21 cellular contexts compared by ENCODE assay signal in the genomic region with DNA sequence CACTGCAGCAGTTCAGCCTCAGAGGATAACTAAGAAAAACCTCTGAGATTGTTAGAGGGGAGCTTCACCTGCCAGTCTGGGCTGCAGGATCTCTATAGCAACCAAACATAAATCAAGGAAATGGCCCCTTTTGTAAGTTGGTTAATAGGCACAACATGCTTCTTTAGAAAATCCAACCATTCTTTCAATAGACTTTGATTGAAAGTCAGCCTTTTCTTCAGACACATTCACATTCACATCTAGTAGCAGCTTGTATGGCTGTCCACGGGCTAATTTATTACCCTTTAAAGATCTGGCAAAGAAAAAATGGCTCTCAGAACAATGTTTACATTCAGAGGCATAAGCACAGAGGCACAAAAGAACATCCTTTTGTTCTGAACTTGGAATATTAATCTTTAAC.
DNase-seq lines count a peak whose midpoint lies in the region; ATAC-seq and TF ChIP-seq lines count a peak whose summit lies in the region.
"Had no signal": no experiment of that assay in that cellular context is flagged by ENCODE, and none has a peak within 500 bp of the region (broad histone marks: within the 10 kb centered on the region; RNA-seq: fewer than 3 reads in every experiment).

No MANE protein-coding gene starts in this region.

- H3K4me1 ChIP-seq in neural progenitor cell = peaks cover 64% of the 10 kb centered on the region
- H3K4me1 ChIP-seq: right atrium auricular region, testis had no signal

- no peak for TF ChIP-seq CTCF in neural progenitor cell (IDR thresholded peaks at IDR 0.05)

- no peak overlapping the region for H3K4me3 ChIP-seq in neural progenitor cell
- H3K4me3 ChIP-seq: cardiac muscle cell, gastroesophageal sphincter, right atrium auricular region, testis had no signal

- no peaks in the 10 kb centered on the region for H3K9me3 ChIP-seq in neural progenitor cell (ENCODE audit: low read depth)
- H3K9me3 ChIP-seq: gastroesophageal sphincter, right atrium auricular region, testis had no signal

- no peaks in the 10 kb centered on the region for H4K20me1 ChIP-seq in neural progenitor cell (ENCODE audit: low read depth)

- H3K36me3 ChIP-seq in neural progenitor cell = no peaks in the 10 kb centered on the region
- H3K36me3 ChIP-seq: cardiac muscle cell, gastroesophageal sphincter, right atrium auricular region had no signal

- no peak overlapping the region for H2AFZ ChIP-seq in neural progenitor cell (replicated peaks)

- peaks cover 63% of the 10 kb centered on the region for H3K4me1 Mint-ChIP-seq in neural progenitor cell
- H3K4me1 Mint-ChIP-seq: CD8-positive, alpha-beta memory T cell; stimulated activated effector memory CD8-positive, alpha-beta T cell treated with anti-CD3 and anti-CD28 coated beads, Interleukin-12 subunit alpha, Interleukin-12 subunit beta, amount 100 ng/mL, for 72 hours had no signal

- H3K4me2 ChIP-seq in neural progenitor cell = peak overlapping the region; percentile 54
- H3K4me2 ChIP-seq: KMS-11 had no signal

- H3K9me3 Mint-ChIP-seq in neural progenitor cell = peaks cover 2% of the 10 kb centered on the region
- H3K9me3 Mint-ChIP-seq: activated T-helper 2 cell treated with anti-CD3 and anti-CD28 coated beads, Interferon-gamma antibody, Interleukin-2, Interleukin-4, amounts not matched to agents 10 μg/mL and 5 μg/mL and 100 μg/mL, durations not matched to agents 14 hours and 24 hours and 36 hours had no signal

- no peaks in the 10 kb centered on the region for H3K79me2 ChIP-seq in neural progenitor cell (ENCODE audit: low read depth)

- no peak overlapping the region for H3K9ac ChIP-seq in neural progenitor cell
- H3K9ac ChIP-seq: KMS-11 had no signal

- peak; percentile 28 for ATAC-seq in esophagus mucosa
- no peak for ATAC-seq in GM19395 (IDR thresholded peaks at IDR 0.05; ENCODE audit: unreplicated experiment)
- ATAC-seq: gastroesophageal sphincter; stimulated activated effector memory CD8-positive, alpha-beta T cell treated with anti-CD3 and anti-CD28 coated beads, Interleukin-12 subunit alpha, Interleukin-12 subunit beta, amount 100 ng/mL, for 72 hours had no signal

- no peaks in the 10 kb centered on the region for H3K36me3 Mint-ChIP-seq in neural progenitor cell
- H3K36me3 Mint-ChIP-seq: CD8-positive, alpha-beta memory T cell; stimulated activated effector memory CD8-positive, alpha-beta T cell treated with anti-CD3 and anti-CD28 coated beads, Interleukin-12 subunit alpha, Interleukin-12 subunit beta, amount 100 ng/mL, for 72 hours had no signal

- H3K27me3 Mint-ChIP-seq in neural progenitor cell (ENCODE audit: insufficient read depth, low read depth) = peaks cover 3% of the 10 kb centered on the region
- H3K27me3 Mint-ChIP-seq: CD8-positive, alpha-beta memory T cell had no signal

- peaks cover 12% of the 10 kb centered on the region for H3F3A ChIP-seq in neural progenitor cell (ENCODE audit: low read depth)

- DNase-seq in DMS79 treated with DMSO at 0.1 percent for 48 hours (lab: John Stamatoyannopoulos, UW) (peak; percentile 18), NCI-H1417 (lab: John Stamatoyannopoulos, UW) (peak; percentile 32 to 78 (median 73)), neural progenitor cell (ENCODE audit: low spot score) (peak; percentile 41), NOMO-1 treated with dmso at 0.1 percent for 144 hours (lab: John Stamatoyannopoulos, UW; ENCODE audit: unreplicated experiment) (no peak), A172 (ENCODE audit: low spot score) (no peak)
- DNase-seq: activated CD4-positive, alpha-beta T cell treated with anti-CD3 and anti-CD28 coated beads for 4 hours; CD8-positive, alpha-beta memory T cell; dermis blood vessel endothelial cell; EL; NCI-H226; nucleus accumbens; stimulated activated CD4-positive, alpha-beta T cell treated with anti-CD3 and anti-CD28 coated beads, Interleukin-15, amount 100 ng/mL, for 24 hours; testis had no signal

- H3K4me3 Mint-ChIP-seq in neural progenitor cell = no peak overlapping the region
- H3K4me3 Mint-ChIP-seq: CD8-positive, alpha-beta memory T cell; stimulated activated effector memory CD8-positive, alpha-beta T cell treated with anti-CD3 and anti-CD28 coated beads, Interleukin-12 subunit alpha, Interleukin-12 subunit beta, amount 100 ng/mL, for 72 hours had no signal

- no peak overlapping the region for H3K27ac ChIP-seq in neural progenitor cell
- H3K27ac ChIP-seq: cardiac muscle cell, gastroesophageal sphincter, KMS-11, right atrium auricular region, testis had no signal

- H3K27ac Mint-ChIP-seq in neural progenitor cell = peak overlapping the region; percentile 96
- H3K27ac Mint-ChIP-seq: activated T-helper 2 cell treated with anti-CD3 and anti-CD28 coated beads, Interferon-gamma antibody, Interleukin-2, Interleukin-4, amounts not matched to agents 10 μg/mL and 5 μg/mL and 100 μg/mL, durations not matched to agents 14 hours and 24 hours and 36 hours; CD8-positive, alpha-beta memory T cell; stimulated activated effector memory CD8-positive, alpha-beta T cell treated with anti-CD3 and anti-CD28 coated beads, Interleukin-12 subunit alpha, Interleukin-12 subunit beta, amount 100 ng/mL, for 72 hours had no signal

- no peaks in the 10 kb centered on the region for H3K27me3 ChIP-seq in neural progenitor cell
- H3K27me3 ChIP-seq: cardiac muscle cell, gastroesophageal sphincter, right atrium auricular region, testis had no signal

Comparison
In these comparisons a context has a peak if more than half of its experiments do, and no peak if none do; other contexts are left out.
1. DNase-seq: peak in DMS79 treated with DMSO at 0.1 percent for 48 hours (single experiment), NCI-H1417 (3 of 3) and neural progenitor cell (single experiment); none in NOMO-1 treated with dmso at 0.1 percent for 144 hours (single experiment) and A172 (single experiment).